ENCODE assay signal across 10 cellular contexts in the genomic region with DNA sequence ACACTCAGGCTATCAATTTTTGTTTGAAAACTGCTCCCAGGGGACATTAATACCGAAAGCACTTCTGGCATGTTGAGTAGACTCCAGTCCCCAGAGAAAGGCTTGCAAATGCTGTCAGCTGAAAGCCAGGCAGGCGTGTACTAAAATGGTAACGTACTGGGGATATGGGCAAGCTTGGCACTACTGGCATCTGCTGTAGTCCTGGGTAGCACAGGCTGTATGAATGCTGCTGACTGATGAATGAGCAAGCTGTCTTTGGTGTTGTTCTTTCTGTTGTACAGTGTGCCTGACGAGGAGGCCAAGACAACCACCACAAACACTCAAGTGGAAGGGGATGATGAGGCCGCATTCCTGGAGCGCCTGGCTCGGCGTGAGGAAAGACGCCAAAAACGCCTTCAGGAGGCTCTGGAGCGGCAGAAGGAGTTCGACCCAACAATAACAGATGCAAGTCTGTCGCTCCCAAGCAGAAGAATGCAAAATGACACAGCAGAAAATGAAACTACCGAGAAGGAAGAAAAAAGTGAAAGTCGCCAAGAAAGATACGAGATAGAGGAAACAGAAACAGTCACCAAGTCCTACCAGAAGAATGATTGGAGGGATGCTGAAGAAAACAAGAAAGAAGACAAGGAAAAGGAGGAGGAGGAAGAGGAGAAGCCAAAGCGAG. TPM values are rescaled to one million over a fixed set of nuclear protein-coding genes. Genes with fewer than 3 reads are reported as not detected.
A peak's percentile ranks its signal among the peaks of the same experiment; 100 is the strongest.
DNase-seq lines count a peak whose midpoint lies in the region; ATAC-seq, FAIRE-seq and TF ChIP-seq lines count a peak whose summit lies in the region.
"Had no signal": no experiment of that assay in that cellular context is flagged by ENCODE, and none has a peak within 500 bp of the region (broad histone marks: within the 10 kb centered on the region; RNA-seq: fewer than 3 reads in every experiment).

No MANE protein-coding gene starts in this region.

- H3K4me1 Mint-ChIP-seq in activated CD4-positive, alpha-beta T cell treated with anti-CD3 and anti-CD28 coated beads for 36 hours, result peaks cover 16% of the 10 kb centered on the region
- peaks cover 3% of the 10 kb centered on the region for H3K4me1 Mint-ChIP-seq in endothelial cell (ENCODE audit: unreplicated experiment)
- H3K4me1 Mint-ChIP-seq in stimulated activated naive B cell treated with anti-CD40 and anti-IgM and Interleukin-4, amounts not matched to agents 10 μg/mL and 1 μg/mL and 100 μg/mL, for 72 hours, result peaks cover 13 to 15% of the 10 kb centered on the region in 2 donors

- POLR2A ChIA-PET in activated CD4-positive, alpha-beta T cell treated with anti-CD3 and anti-CD28 coated beads for 36 hours (lab: Charles Lee), result no interaction called here

- H3K4me3 Mint-ChIP-seq in activated CD4-positive, alpha-beta T cell treated with anti-CD3 and anti-CD28 coated beads for 36 hours, result no peak overlapping the region
- peak overlapping the region; percentile 24 for H3K4me3 Mint-ChIP-seq in endothelial cell (ENCODE audit: unreplicated experiment)
- peak overlapping the region; percentile 65 to 66 for H3K4me3 Mint-ChIP-seq in stimulated activated naive B cell treated with anti-CD40 and anti-IgM and Interleukin-4, amounts not matched to agents 10 μg/mL and 1 μg/mL and 100 μg/mL, for 72 hours

- DNase-seq in activated CD4-positive, alpha-beta T cell treated with anti-CD3 and anti-CD28 coated beads for 36 hours, result no peak
- no peak for DNase-seq in activated CD4-positive, alpha-beta T cell treated with anti-CD3 and anti-CD28 coated beads, Interleukin-2, amount 50 U/mL, for 4 hours
- DNase-seq in endothelial cell (ENCODE audit: low spot score) (no peak), HTR-8/SVneo (ENCODE audit: insufficient read length, low spot score) (no peak), SK-N-DZ (ENCODE audit: low spot score) (no peak)
- DNase-seq in stimulated activated naive B cell treated with anti-CD40 and anti-IgM and Interleukin-4, amounts not matched to agents 10 μg/mL and 1 μg/mL and 100 μg/mL, for 72 hours, result no peak
- DNase-seq: ACHN, mesendoderm had no signal

- FAIRE-seq in HTR-8/SVneo (lab: Jason Lieb, UNC), result no peak

- H3K9me3 Mint-ChIP-seq in activated CD4-positive, alpha-beta T cell treated with anti-CD3 and anti-CD28 coated beads for 36 hours (ENCODE audit: low read depth), result no peaks in the 10 kb centered on the region
- no peaks in the 10 kb centered on the region for H3K9me3 Mint-ChIP-seq in endothelial cell (ENCODE audit: unreplicated experiment)
- peaks cover 3 to 5% of the 10 kb centered on the region in 2 donors for H3K9me3 Mint-ChIP-seq in stimulated activated naive B cell treated with anti-CD40 and anti-IgM and Interleukin-4, amounts not matched to agents 10 μg/mL and 1 μg/mL and 100 μg/mL, for 72 hours

- CTCF ChIA-PET in activated CD4-positive, alpha-beta T cell treated with anti-CD3 and anti-CD28 coated beads for 36 hours (lab: Charles Lee), result no interaction called here

- intact Hi-C loops in activated CD4-positive, alpha-beta T cell treated with anti-CD3 and anti-CD28 coated beads for 36 hours (cut with DNase I, micrococcal nuclease), result no loop called here

- peaks cover 2% of the 10 kb centered on the region for H3K27me3 Mint-ChIP-seq in activated CD4-positive, alpha-beta T cell treated with anti-CD3 and anti-CD28 coated beads for 36 hours
- H3K27me3 Mint-ChIP-seq in endothelial cell (ENCODE audit: unreplicated experiment), result peaks cover 4% of the 10 kb centered on the region
- peaks cover 7 to 8% of the 10 kb centered on the region in 2 donors for H3K27me3 Mint-ChIP-seq in stimulated activated naive B cell treated with anti-CD40 and anti-IgM and Interleukin-4, amounts not matched to agents 10 μg/mL and 1 μg/mL and 100 μg/mL, for 72 hours

- H3K27ac Mint-ChIP-seq in activated CD4-positive, alpha-beta T cell treated with anti-CD3 and anti-CD28 coated beads for 36 hours, result peak overlapping the region; percentile 56
- no peak overlapping the region for H3K27ac Mint-ChIP-seq in endothelial cell (ENCODE audit: unreplicated experiment)
- H3K27ac Mint-ChIP-seq in stimulated activated naive B cell treated with anti-CD40 and anti-IgM and Interleukin-4, amounts not matched to agents 10 μg/mL and 1 μg/mL and 100 μg/mL, for 72 hours, result peak overlapping the region; percentile 57

- ATAC-seq in activated CD4-positive, alpha-beta T cell treated with anti-CD3 and anti-CD28 coated beads for 36 hours, result no peak
- ATAC-seq in HG03378 (IDR thresholded peaks at IDR 0.05; ENCODE audit: unreplicated experiment) (peak; percentile 74), HG03521 (IDR thresholded peaks at IDR 0.05; ENCODE audit: unreplicated experiment) (no peak)
- ATAC-seq in stimulated activated naive B cell treated with anti-CD40 and anti-IgM and Interleukin-4, amounts not matched to agents 10 μg/mL and 1 μg/mL and 100 μg/mL, for 72 hours (replicated peaks), result peak; percentile 42 to 72

- no peaks in the 10 kb centered on the region for H3K36me3 Mint-ChIP-seq in activated CD4-positive, alpha-beta T cell treated with anti-CD3 and anti-CD28 coated beads for 36 hours (ENCODE audit: low read depth)
- peaks cover 44% of the 10 kb centered on the region for H3K36me3 Mint-ChIP-seq in endothelial cell (ENCODE audit: low read depth, unreplicated experiment)
- H3K36me3 Mint-ChIP-seq in stimulated activated naive B cell treated with anti-CD40 and anti-IgM and Interleukin-4, amounts not matched to agents 10 μg/mL and 1 μg/mL and 100 μg/mL, for 72 hours, result no peaks in the 10 kb centered on the region

- no peak for TF ChIP-seq CTCF in endothelial cell (IDR thresholded peaks at IDR 0.05; ENCODE audit: unreplicated experiment)

RNA-seq across cellular contexts. Expression of gene AGBL3, which starts 53.5 kb away (rescaled TPM):
- 1 to 10 TPM; 2.1 to 2.2 TPM for total RNA-seq in activated CD4-positive, alpha-beta T cell treated with anti-CD3 and anti-CD28 coated beads for 36 hours
- total RNA-seq in endothelial cell (ENCODE audit: unreplicated experiment), result 3.0 TPM
- 4.0 and 8.7 TPM in 2 replicates for polyA plus RNA-seq in SK-N-DZ (2014; cell fraction: cytosol; rRNA removed)
- 4.7 and 6.4 TPM in 2 replicates for polyA plus RNA-seq in SK-N-DZ (2014; cell fraction: nucleus; rRNA removed)

Comparison
In these comparisons a context has a peak if more than half of its experiments do, and no peak if none do; other contexts are left out.
1. ATAC-seq: peak in HG03378 (single experiment) and stimulated activated naive B cell treated with anti-CD40 and anti-IgM and Interleukin-4, amounts not matched to agents 10 μg/mL and 1 μg/mL and 100 μg/mL, for 72 hours (2 of 2); none in activated CD4-positive, alpha-beta T cell treated with anti-CD3 and anti-CD28 coated beads for 36 hours (single experiment) and HG03521 (single experiment).